ENCODE assay signal across 8 cellular contexts in genomic region chr15:30991301-30992072, GRCh38. TPM values are rescaled to one million over a fixed set of nuclear protein-coding genes. Genes with fewer than 3 reads are reported as not detected.
DNase-seq lines count a peak whose midpoint lies in the region; ATAC-seq and TF ChIP-seq lines count a peak whose summit lies in the region.

Gene MTMR10 (minus strand): TSS chr15:30991628. CDS start chr15:30991506, 122 bp downstream.

- peak within 1 kb of the TSS; percentile 91 for H3K27ac Mint-ChIP-seq in osteocyte (ENCODE audit: unreplicated experiment)

- H3K9ac ChIP-seq in SK-N-MC (ENCODE audit: insufficient read length) = peak within 1 kb of the TSS; percentile 91

- TF ChIP-seq POLR2A in testis (IDR thresholded peaks at IDR 0.05) = no peak

- intact Hi-C loops in testis (cut with DNase I; ENCODE audit: low total_unique reads) = loop anchor here (10.0 kb wide), 1 partner anchor 493 kb away; no protein-coding TSS in a partner anchor

- 0 to 2% methylated on average over 11 to 54 of the region's 100 CpGs for WGBS in testis, 2 donors

- peak; percentile 19 for DNase-seq in DMS 273 treated with DMSO at 0.1 percent for 48 hours (lab: John Stamatoyannopoulos, UW)
- DNase-seq in HUDEP-2 (lab: John Stamatoyannopoulos, UW; ENCODE audit: unreplicated experiment in 76 of 76) = peak in 70 of 76 experiments; percentile 9 to 80 (median 54)
- no peak for DNase-seq in SK-N-MC (ENCODE audit: low read depth, low spot score)
- peak; percentile 73 for DNase-seq in activated naive CD4-positive, alpha-beta T cell treated with anti-CD3 and anti-CD28 coated beads, Interleukin-2, amount 50 U/mL, for 16 hours
- DNase-seq in glomerular endothelial cell (ENCODE audit: extremely low read depth, low read depth, low spot score) = no peak
- peak; percentile 94 for DNase-seq in osteocyte (ENCODE audit: extremely low spot score, unreplicated experiment)
- DNase-seq in testis = peak; percentile 75

- peaks cover 12% of the 10 kb centered on the region for H3K4me1 Mint-ChIP-seq in osteocyte (ENCODE audit: unreplicated experiment)

- H3K36me3 Mint-ChIP-seq in osteocyte (ENCODE audit: unreplicated experiment) = peaks cover 3% of the 10 kb centered on the region

- H3K27me3 ChIP-seq in testis = no peaks in the 10 kb centered on the region

- peak within 1 kb of the TSS; percentile 96 for H3K4me3 Mint-ChIP-seq in osteocyte (ENCODE audit: unreplicated experiment)

- H3K27ac ChIP-seq in SK-N-MC (peak within 1 kb of the TSS; percentile 60; the same call in 1 of the 2 replicates), testis (peak within 1 kb of the TSS; percentile 93 to 95)

- peak; percentile 80 for ATAC-seq in GM21390 (IDR thresholded peaks at IDR 0.05; ENCODE audit: unreplicated experiment)

- no peaks in the 10 kb centered on the region for H3K9me3 Mint-ChIP-seq in osteocyte (ENCODE audit: unreplicated experiment)

- H3K4me3 ChIP-seq in SK-N-MC (peak within 1 kb of the TSS; percentile 96), testis (peak within 1 kb of the TSS; percentile 87 to 99)

- H3K9me3 ChIP-seq in SK-N-MC (ENCODE audit: low read depth, low read length) = no peaks in the 10 kb centered on the region
- no peaks in the 10 kb centered on the region for H3K9me3 ChIP-seq in testis

- no peaks in the 10 kb centered on the region for H3K27me3 Mint-ChIP-seq in osteocyte (ENCODE audit: unreplicated experiment)

- TF ChIP-seq CTCF in osteocyte (IDR thresholded peaks at IDR 0.05) = no peak
- TF ChIP-seq CTCF in testis (IDR thresholded peaks at IDR 0.05) = peak in 2 of 3 experiments; percentile 45

- H3K36me3 ChIP-seq in SK-N-MC (ENCODE audit: insufficient read depth, low read length) (no peaks in the 10 kb centered on the region), testis (ENCODE audit: low read depth, missing control alignments) (no peaks in the 10 kb centered on the region)

- H3K4me1 ChIP-seq in testis = peaks cover 10% of the 10 kb centered on the region

RNA-seq across cellular contexts. Expression of gene MTMR10, which starts in this region (rescaled TPM):
- total RNA-seq in glomerular endothelial cell (23.7 and 37.6 TPM in 2 replicates), osteocyte (23.3 and 23.7 TPM in 2 replicates), testis (10 to 100 TPM; 35.4 to 36.6 TPM)
- polyA plus RNA-seq in testis (ENCODE audit: insufficient read depth, low read depth, low replicate concordance) = 27.0 TPM

Comparison
In these comparisons a context has a peak if more than half of its experiments do, and no peak if none do; other contexts are left out.
1. DNase-seq: peak in DMS 273 treated with DMSO at 0.1 percent for 48 hours (single experiment), HUDEP-2 (70 of 76), activated naive CD4-positive, alpha-beta T cell treated with anti-CD3 and anti-CD28 coated beads, Interleukin-2, amount 50 U/mL, for 16 hours (single experiment), osteocyte (single experiment) and testis (single experiment); none in SK-N-MC (single experiment) and glomerular endothelial cell (single experiment).